8 cellular contexts compared by ENCODE assay signal in genomic region chr9:78031271-78031825, GRCh38. TPM values are rescaled to one million over a fixed set of nuclear protein-coding genes. Genes with fewer than 3 reads are reported as not detected.
DNase-seq lines count a peak whose midpoint lies in the region; ATAC-seq and TF ChIP-seq lines count a peak whose summit lies in the region.

GNAQ (minus strand) TSS chr9:78031811; CDS start chr9:78031235, 576 bp downstream.

- H4K20me1 ChIP-seq in HCT116 (ENCODE audit: insufficient read depth): no peaks in the 10 kb centered on the region

- no peak for TF ChIP-seq CTCF in HCT116 (IDR thresholded peaks at IDR 0.05 in 2 of 3, conservative IDR thresholded peaks at IDR 0.05 in 1 of 3; ENCODE audit: borderline replicate concordance in 1 of 3, insufficient read depth in 1 of 3, low read depth in 2 of 3, low read length in 2 of 3)
- TF ChIP-seq CTCF in fibroblast of pulmonary artery (IDR thresholded peaks at IDR 0.05; ENCODE audit: low read length, missing control alignments): no peak
- no peak for TF ChIP-seq CTCF in vagina (IDR thresholded peaks at IDR 0.05)

- peaks cover 0 to 6% (median 0%) of the 10 kb centered on the region in 5 donors for H3K27me3 Mint-ChIP-seq in naive thymus-derived CD8-positive, alpha-beta T cell

- TF ChIP-seq RAD21 in HCT116 (IDR thresholded peaks at IDR 0.05; ENCODE audit: low read depth): no peak

- POLR2A ChIA-PET in HCT116 (lab: Charles Lee) (no interaction called here), HEK293T (lab: Yijun Ruan, JAX) (no interaction called here)
- POLR2A ChIA-PET in naive thymus-derived CD8-positive, alpha-beta T cell (lab: Charles Lee): interaction anchor here (0.7 to 2.9 kb wide), 17 partner anchors 12 to 266 kb away, joined by 3 to 16 read pairs (median 4); partner anchors contain the start of gene PSAT1

- CTCF ChIA-PET in HCT116 (lab: Charles Lee) (no interaction called here), HEK293T (lab: Yijun Ruan, JAX) (no interaction called here)

- peak; percentile 46 for ATAC-seq in HCT116
- peak; percentile 49 for ATAC-seq in naive thymus-derived CD8-positive, alpha-beta T cell

- H3K9ac ChIP-seq in HCT116 (ENCODE audit: low read length): peak within 1 kb of the TSS; percentile 69

- peaks cover 27 to 72% (median 59%) of the 10 kb centered on the region in 4 donors for H3K4me1 Mint-ChIP-seq in naive thymus-derived CD8-positive, alpha-beta T cell

- peak within 1 kb of the TSS; percentile 92 to 98 (median 95) for H3K4me3 Mint-ChIP-seq in naive thymus-derived CD8-positive, alpha-beta T cell

- H3K9me2 ChIP-seq in HCT116 (ENCODE audit: insufficient read depth): no peaks in the 10 kb centered on the region

- RAD21 ChIA-PET in HCT116 (lab: Charles Lee; ENCODE audit: low non-redundant PET in 1 of 2, low total read pairs in 2 of 2, uncharacterized antibody in 2 of 2, unreplicated experiment in 2 of 2): no interaction called here

- H3K4me1 ChIP-seq in HCT116 (ENCODE audit: control insufficient read depth in 1 of 2, insufficient read depth in 2 of 2, low read length in 2 of 2) (peaks cover 11 to 24% of the 10 kb centered on the region in 2 experiments; a peak in 3 of 4 replicates), vagina (peaks cover 46% of the 10 kb centered on the region)

- H3K79me2 ChIP-seq in HCT116 (ENCODE audit: insufficient read depth, low read length): peaks cover 24% of the 10 kb centered on the region

- H3K27ac ChIP-seq in HCT116 (ENCODE audit: low read depth, low read length) (peak within 1 kb of the TSS; percentile 89), vagina (peak within 1 kb of the TSS; percentile 97)

- DNase-seq in AG08395 (ENCODE audit: low spot score) (peak; percentile 11), HCT116 (ENCODE audit: low read depth, low spot score) (no peak), activated T-cell treated with anti-CD3 and anti-CD28 coated beads for 48 hours (ENCODE audit: low read depth) (peak; percentile 46), fibroblast of pulmonary artery (ENCODE audit: low read depth) (no peak), vagina (ENCODE audit: extremely low spot score in 2 of 2) (no peak), HEK293T (ENCODE audit: extremely low spot score) (no peak), NCI-H2081 treated with DMSO at 0.1 percent for 48 hours (lab: John Stamatoyannopoulos, UW) (no peak)
- peak in 8 of 10 donors; percentile 28 to 67 (median 58) for DNase-seq in naive thymus-derived CD8-positive, alpha-beta T cell

- H2AFZ ChIP-seq in HCT116 (ENCODE audit: low read depth, low read length, poor library complexity, severe bottlenecking): peak within 1 kb of the TSS; percentile 80

- H3K36me3 ChIP-seq in HCT116 (ENCODE audit: control insufficient read depth in 1 of 2, insufficient read depth in 2 of 2, low read length in 2 of 2) (no peaks in the 10 kb centered on the region), vagina (no peaks in the 10 kb centered on the region)

- TF ChIP-seq POLR2A in HCT116 (IDR thresholded peaks at IDR 0.05; ENCODE audit: borderline replicate concordance, extremely low read depth, insufficient read depth, insufficient read length): no peak
- no peak for TF ChIP-seq POLR2A in vagina (IDR thresholded peaks at IDR 0.05)

- no peaks in the 10 kb centered on the region for H3K9me3 Mint-ChIP-seq in naive thymus-derived CD8-positive, alpha-beta T cell

- peak within 1 kb of the TSS; percentile 89 to 97 (median 96) for H3K27ac Mint-ChIP-seq in naive thymus-derived CD8-positive, alpha-beta T cell

- H3K4me3 ChIP-seq in HCT116 (replicated peaks in 1 of 2; ENCODE audit: low read depth in 1 of 2, low read length in 2 of 2) (peak within 1 kb of the TSS; percentile 58 to 75), fibroblast of pulmonary artery (replicated peaks; ENCODE audit: low read depth, low read length) (peak within 1 kb of the TSS; percentile 77), vagina (peak within 1 kb of the TSS; percentile 77 to 98)

- H3K9me3 ChIP-seq in HCT116 (ENCODE audit: control insufficient read depth in 1 of 2, insufficient read depth in 1 of 2, low read depth in 1 of 2, low read length in 2 of 2) (no peaks in the 10 kb centered on the region), vagina (no peaks in the 10 kb centered on the region)

- intact Hi-C loops in HCT116 (cut with micrococcal nuclease): loop anchor here (10.0 kb wide), 3 partner anchors 187 to 577 kb away; no protein-coding TSS in a partner anchor
- intact Hi-C loops in vagina (cut with DNase I): loop anchor here (10.0 kb wide), 3 partner anchors 57 to 597 kb away; no protein-coding TSS in a partner anchor

- peak within 1 kb of the TSS; percentile 91 for H3K4me2 ChIP-seq in HCT116 (ENCODE audit: low read length)

- no TSS peak for BruUV-seq in HCT116 (replicated peaks; lab: Mats Ljungman, UMichigan)

- H3K36me3 Mint-ChIP-seq in naive thymus-derived CD8-positive, alpha-beta T cell: peaks cover 0 to 7% (median 0%) of the 10 kb centered on the region in 3 donors

- H3K27me3 ChIP-seq in HCT116 (ENCODE audit: insufficient read depth, low read length): no peaks in the 10 kb centered on the region
- H3K27me3 ChIP-seq in vagina: no peaks in the 10 kb centered on the region

TF ChIP-seq in HCT116, 20 proteins besides CTCF, POLR2A, EP300 and RAD21:
- no peak for TF ChIP-seq YY1 (IDR thresholded peaks at IDR 0.05; ENCODE audit: extremely low read depth, insufficient replicate concordance, low read depth, low read length)
- peak; percentile 57 for TF ChIP-seq ZFX (IDR thresholded peaks at IDR 0.05)

TF ChIP-seq in HEK293T, 16 proteins besides CTCF, POLR2A, EP300 and RAD21:
- no peak for TF ChIP-seq ARNT (IDR thresholded peaks at IDR 0.05)
- TF ChIP-seq FOXA1 (IDR thresholded peaks at IDR 0.05): no peak
- TF ChIP-seq HDGF (IDR thresholded peaks at IDR 0.05; ENCODE audit: borderline replicate concordance): no peak
- no peak for TF ChIP-seq PKNOX1 (IDR thresholded peaks at IDR 0.05)
- no peak for TF ChIP-seq FOXM1 (IDR thresholded peaks at IDR 0.05; ENCODE audit: borderline replicate concordance)
- TF ChIP-seq BHLHE40 (IDR thresholded peaks at IDR 0.05; ENCODE audit: borderline replicate concordance): no peak
- no peak for TF ChIP-seq CTBP1 (IDR thresholded peaks at IDR 0.05; ENCODE audit: borderline replicate concordance)
- no peak for TF ChIP-seq ELF4 (IDR thresholded peaks at IDR 0.05)
- TF ChIP-seq ZNF384 (IDR thresholded peaks at IDR 0.05): no peak
- no peak for TF ChIP-seq SUZ12 (IDR thresholded peaks at IDR 0.05)
- no peak for TF ChIP-seq FOXK2 (IDR thresholded peaks at IDR 0.05)
- no peak for TF ChIP-seq SP1 (IDR thresholded peaks at IDR 0.05)

RNA-seq across cellular contexts. Expression of gene GNAQ, which starts in this region (rescaled TPM):
- 28.7 TPM for total RNA-seq in HCT116 (2021; ENCODE audit: unreplicated experiment)
- 11.0 and 11.6 TPM in 2 replicates for polyA plus RNA-seq in HCT116 (2012)
- 10 to 100 TPM; 33.3 to 40.0 TPM for total RNA-seq in naive thymus-derived CD8-positive, alpha-beta T cell
- polyA plus RNA-seq in naive thymus-derived CD8-positive, alpha-beta T cell: 10 to 100 TPM in 1 of 3 donors, 1 to 10 TPM in 2; 6.9 to 15.6 (median 9.9) TPM
- total RNA-seq in vagina: 31.9 TPM

Comparison
In these comparisons a context has a peak if more than half of its experiments do, and no peak if none do; other contexts are left out.
1. DNase-seq: peak in AG08395 (single experiment), activated T-cell treated with anti-CD3 and anti-CD28 coated beads for 48 hours (single experiment) and naive thymus-derived CD8-positive, alpha-beta T cell (8 of 10); none in HCT116 (single experiment), fibroblast of pulmonary artery (single experiment), vagina (0 of 2), HEK293T (single experiment) and NCI-H2081 treated with DMSO at 0.1 percent for 48 hours (single experiment).
2. Peak in every context shown above with its lines, with median percentiles within 50 percentile points of each other: H3K4me3 ChIP-seq.